In genomic region chr5:72816297-72817075, GRCh38 we compare ENCODE assay signal across 8 cellular contexts. TPM values are rescaled to one million over a fixed set of nuclear protein-coding genes. Genes with fewer than 3 reads are reported as not detected.
DNase-seq lines count a peak whose midpoint lies in the region; ATAC-seq and TF ChIP-seq lines count a peak whose summit lies in the region.

Gene TNPO1, plus strand, starts transcription at chr5:72816661. Its CDS starts 77 bp downstream, at chr5:72816738.

- intact Hi-C loops in lower lobe of right lung (cut with DNase I) = no loop called here

- WGBS in ectodermal cell, 2 experiments = 1% methylated on average over 93 of the region's 93 CpGs

- H3K36me3 ChIP-seq in ectodermal cell (ENCODE audit: control insufficient read depth, insufficient read depth, low read length) (no peaks in the 10 kb centered on the region), lower lobe of right lung (no peaks in the 10 kb centered on the region)

- ATAC-seq in GM19351 (IDR thresholded peaks at IDR 0.05; ENCODE audit: unreplicated experiment) (peak; percentile 75), HG03520 (IDR thresholded peaks at IDR 0.05; ENCODE audit: unreplicated experiment) (peak; percentile 74), lower lobe of right lung (peak; percentile 96)

- H3K9me3 ChIP-seq in ectodermal cell (ENCODE audit: control insufficient read depth, low read length) = no peaks in the 10 kb centered on the region
- no peaks in the 10 kb centered on the region for H3K9me3 ChIP-seq in lower lobe of right lung

- no peaks in the 10 kb centered on the region for H3K27me3 ChIP-seq in ectodermal cell (ENCODE audit: control insufficient read depth, insufficient read depth, low read length, poor library complexity, severe bottlenecking)
- no peaks in the 10 kb centered on the region for H3K27me3 ChIP-seq in lower lobe of right lung (ENCODE audit: low read depth)

- H3K27ac ChIP-seq in ectodermal cell (ENCODE audit: insufficient read depth, low read depth, low read length, poor library complexity, severe bottlenecking) = peak within 1 kb of the TSS; percentile 100
- peak within 1 kb of the TSS; percentile 98 for H3K27ac ChIP-seq in lower lobe of right lung

- TF ChIP-seq CTCF in lower lobe of right lung (IDR thresholded peaks at IDR 0.05) = no peak

- H3K4me3 ChIP-seq in ectodermal cell (ENCODE audit: insufficient read depth, low read depth, low read length) = peak within 1 kb of the TSS; percentile 95
- peak within 1 kb of the TSS; percentile 72 for H3K4me3 ChIP-seq in lower lobe of right lung

- H3K4me1 ChIP-seq in ectodermal cell (ENCODE audit: control insufficient read depth, insufficient read depth, low read length) = peaks cover 13% of the 10 kb centered on the region
- peaks cover 20% of the 10 kb centered on the region for H3K4me1 ChIP-seq in lower lobe of right lung

- DNase-seq in CD1c-positive myeloid dendritic cell (ENCODE audit: extremely low spot score) = peak; percentile 93
- peak; percentile 93 for DNase-seq in NCI-H82 (lab: John Stamatoyannopoulos, UW)
- DNase-seq in activated CD8-positive, alpha-beta memory T cell treated with anti-CD3 and anti-CD28 coated beads for 1 hour (ENCODE audit: extremely low read depth in 1 of 2, low read depth in 1 of 2) = peak; percentile 43 to 79
- DNase-seq in lower lobe of right lung = peak; percentile 96
- DNase-seq in stimulated activated CD4-positive, alpha-beta T cell treated with anti-CD3 and anti-CD28 coated beads, TNF-alpha, amount 100 ng/mL, for 1 hour (ENCODE audit: low read depth in 3 of 3, low spot score in 1 of 3) = peak; percentile 43 to 75 (median 64)

RNA-seq across cellular contexts. Expression of gene TNPO1, which starts in this region (rescaled TPM):
- 231 TPM for polyA plus RNA-seq in ectodermal cell (2013, experiment 1 of 4)
- polyA plus RNA-seq in ectodermal cell (2013, experiment 2 of 4) = 227 TPM
- polyA plus RNA-seq in ectodermal cell (2013, experiment 3 of 4) = 163 TPM
- 190 TPM for polyA plus RNA-seq in ectodermal cell (2013, experiment 4 of 4)
- total RNA-seq in lower lobe of right lung = 100 TPM

Comparison
In these comparisons a context has a peak if more than half of its experiments do, and no peak if none do; other contexts are left out.
1. Peak in every context shown above with its lines: DNase-seq, ATAC-seq, H3K4me3 ChIP-seq and H3K27ac ChIP-seq.